Comparison of ENCODE assay signal across 20 cellular contexts in the genomic region with DNA sequence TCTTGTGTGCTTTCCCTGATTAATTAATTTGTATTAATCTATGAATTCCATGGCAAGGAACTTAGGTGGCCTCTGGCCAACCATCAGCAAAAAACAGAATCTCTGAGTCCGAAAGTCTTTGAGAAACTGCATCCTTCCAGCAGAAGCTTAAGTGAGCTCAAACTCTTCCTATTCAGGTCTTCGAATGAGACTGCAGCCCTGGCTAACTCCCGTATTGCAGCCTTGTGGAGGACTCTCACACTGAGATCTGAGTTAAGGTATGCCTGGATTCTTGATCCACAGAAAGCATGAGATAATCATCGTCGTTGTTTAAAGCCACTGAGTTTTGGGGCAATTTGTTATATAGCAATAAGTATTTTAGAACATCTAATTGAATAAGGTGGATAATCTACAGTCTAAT.
"Had no signal": no experiment of that assay in that cellular context is flagged by ENCODE, and none has a peak within 500 bp of the region (broad histone marks: within the 10 kb centered on the region; RNA-seq: fewer than 3 reads in every experiment).

No MANE protein-coding gene starts in this region.

- H3K36me3 ChIP-seq: pancreas, suprapubic skin, tibial artery, upper lobe of left lung, uterus had no signal

- DNase-seq: effector memory CD8-positive, alpha-beta T cell; erythroblast; foreskin keratinocyte; kidney glomerular epithelial cell; mucosa of descending colon; natural killer cell; occipital lobe; pancreas; right cardiac atrium; stimulated activated CD4-positive, alpha-beta T cell treated with anti-CD3 and anti-CD28 coated beads, Interleukin-4, amount 100 ng/mL, for 1 hour; stimulated activated CD8-positive, alpha-beta memory T cell treated with anti-CD3 and anti-CD28 coated beads, Interleukin-4, amount 100 ng/mL, for 48 hours; stimulated activated naive CD8-positive, alpha-beta T cell treated with anti-CD3 and anti-CD28 coated beads, Interleukin-15, Interleukin-2, amounts not matched to agents 100 U/mL and 50 U/mL, for 24 hours; tibial artery; upper lobe of left lung; uterus had no signal

- H3K9me3 Mint-ChIP-seq: dendritic cell treated with granulocyte-macrophage colony-stimulating factor and Interleukin-4, amounts not matched to agents 40 ng/mL and 50 ng/mL, for 4 days; neural crest cell had no signal

- H3K9me3 ChIP-seq: mucosa of descending colon, suprapubic skin, tibial artery, upper lobe of left lung, uterus had no signal

- H3K4me3 Mint-ChIP-seq: dendritic cell treated with granulocyte-macrophage colony-stimulating factor and Interleukin-4, amounts not matched to agents 40 ng/mL and 50 ng/mL, for 4 days; effector memory CD8-positive, alpha-beta T cell; natural killer cell; neural crest cell; stimulated activated effector memory CD8-positive, alpha-beta T cell treated with anti-CD3 and anti-CD28 coated beads, Interleukin-12 subunit alpha, Interleukin-12 subunit beta, amount 100 ng/mL, for 72 hours had no signal

- H3K27me3 ChIP-seq: foreskin keratinocyte, pancreas, suprapubic skin, tibial artery, upper lobe of left lung, uterus had no signal

- H3K27ac ChIP-seq: foreskin keratinocyte, pancreas, suprapubic skin, tibial artery, upper lobe of left lung, uterus had no signal

- H3K4me1 ChIP-seq: foreskin keratinocyte, pancreas, suprapubic skin, tibial artery, upper lobe of left lung, uterus had no signal

- H3K4me3 ChIP-seq: mucosa of descending colon, pancreas, suprapubic skin, tibial artery, upper lobe of left lung, uterus had no signal

- H3K4me1 Mint-ChIP-seq: natural killer cell; neural crest cell; stimulated activated effector memory CD8-positive, alpha-beta T cell treated with anti-CD3 and anti-CD28 coated beads, Interleukin-12 subunit alpha, Interleukin-12 subunit beta, amount 100 ng/mL, for 72 hours had no signal

- ATAC-seq: effector memory CD8-positive, alpha-beta T cell; foreskin keratinocyte; mucosa of descending colon; natural killer cell; pancreas; right cardiac atrium; stimulated activated effector memory CD8-positive, alpha-beta T cell treated with anti-CD3 and anti-CD28 coated beads, Interleukin-12 subunit alpha, Interleukin-12 subunit beta, amount 100 ng/mL, for 72 hours; stimulated activated naive CD8-positive, alpha-beta T cell treated with anti-CD3 and anti-CD28 coated beads, Interleukin-15, Interleukin-2, amounts not matched to agents 100 U/mL and 50 U/mL, for 24 hours had no signal

- H3K36me3 Mint-ChIP-seq: natural killer cell; stimulated activated effector memory CD8-positive, alpha-beta T cell treated with anti-CD3 and anti-CD28 coated beads, Interleukin-12 subunit alpha, Interleukin-12 subunit beta, amount 100 ng/mL, for 72 hours had no signal

- H3K27me3 Mint-ChIP-seq: dendritic cell treated with granulocyte-macrophage colony-stimulating factor and Interleukin-4, amounts not matched to agents 40 ng/mL and 50 ng/mL, for 4 days; effector memory CD8-positive, alpha-beta T cell; progenitor cell of endocrine pancreas had no signal

- H3K27ac Mint-ChIP-seq: dendritic cell treated with granulocyte-macrophage colony-stimulating factor and Interleukin-4, amounts not matched to agents 40 ng/mL and 50 ng/mL, for 4 days; effector memory CD8-positive, alpha-beta T cell; natural killer cell; progenitor cell of endocrine pancreas; stimulated activated effector memory CD8-positive, alpha-beta T cell treated with anti-CD3 and anti-CD28 coated beads, Interleukin-12 subunit alpha, Interleukin-12 subunit beta, amount 100 ng/mL, for 72 hours had no signal
